In the genomic region with DNA sequence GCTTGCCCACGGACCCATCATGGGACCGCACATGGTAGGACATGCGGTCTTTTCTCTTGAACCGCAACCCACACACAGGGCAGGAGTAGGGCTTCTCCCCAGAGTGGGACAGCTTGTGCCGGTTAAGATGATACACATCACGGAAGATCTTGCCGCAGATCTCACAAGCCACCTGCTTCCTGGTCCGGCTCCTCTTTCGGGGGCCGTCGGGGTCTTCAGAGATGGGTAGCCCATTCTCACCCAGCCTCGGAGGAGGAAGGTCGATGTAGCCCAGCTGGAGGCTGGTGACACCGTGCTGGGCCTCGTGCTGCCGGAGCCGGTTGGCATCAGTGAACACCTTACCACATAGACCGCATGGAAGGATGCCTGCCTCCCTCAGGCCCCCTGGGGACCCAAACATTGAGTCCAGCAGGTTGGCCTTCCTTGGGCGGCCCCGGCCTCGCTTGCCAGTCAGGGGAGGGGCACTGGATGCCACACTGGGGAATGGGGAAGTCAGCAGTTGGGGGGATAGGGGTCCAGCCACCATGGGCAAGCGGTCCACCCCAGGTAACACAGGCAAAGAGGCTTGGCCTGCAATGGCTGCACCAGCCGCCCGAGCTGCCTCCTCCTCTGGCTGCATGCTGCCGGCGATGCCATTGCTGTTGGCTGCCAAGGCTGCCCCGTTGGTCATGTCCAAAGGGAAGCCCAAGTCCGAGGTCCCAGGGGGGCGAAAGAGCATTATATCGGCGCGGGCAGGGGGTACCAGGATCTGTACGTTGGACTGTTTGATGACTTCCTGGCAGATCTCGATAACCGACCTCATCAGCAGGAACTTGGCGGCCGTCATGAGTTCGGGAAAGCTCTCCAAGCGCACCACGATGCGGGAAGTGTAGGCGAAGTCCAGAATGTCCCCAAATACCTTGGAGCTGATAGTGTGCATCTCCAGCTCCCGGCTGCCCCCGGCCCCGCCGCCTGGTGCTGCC, we compare ENCODE assay signal across 1 cellular context.
TF ChIP-seq lines count a peak whose summit lies in the region.

No MANE protein-coding gene starts in this region.

TF ChIP-seq in HepG2, 621 proteins besides CTCF, POLR2A, EP300 and RAD21 (continued from another document and continues in another):
- TF ChIP-seq, protein P1, sequence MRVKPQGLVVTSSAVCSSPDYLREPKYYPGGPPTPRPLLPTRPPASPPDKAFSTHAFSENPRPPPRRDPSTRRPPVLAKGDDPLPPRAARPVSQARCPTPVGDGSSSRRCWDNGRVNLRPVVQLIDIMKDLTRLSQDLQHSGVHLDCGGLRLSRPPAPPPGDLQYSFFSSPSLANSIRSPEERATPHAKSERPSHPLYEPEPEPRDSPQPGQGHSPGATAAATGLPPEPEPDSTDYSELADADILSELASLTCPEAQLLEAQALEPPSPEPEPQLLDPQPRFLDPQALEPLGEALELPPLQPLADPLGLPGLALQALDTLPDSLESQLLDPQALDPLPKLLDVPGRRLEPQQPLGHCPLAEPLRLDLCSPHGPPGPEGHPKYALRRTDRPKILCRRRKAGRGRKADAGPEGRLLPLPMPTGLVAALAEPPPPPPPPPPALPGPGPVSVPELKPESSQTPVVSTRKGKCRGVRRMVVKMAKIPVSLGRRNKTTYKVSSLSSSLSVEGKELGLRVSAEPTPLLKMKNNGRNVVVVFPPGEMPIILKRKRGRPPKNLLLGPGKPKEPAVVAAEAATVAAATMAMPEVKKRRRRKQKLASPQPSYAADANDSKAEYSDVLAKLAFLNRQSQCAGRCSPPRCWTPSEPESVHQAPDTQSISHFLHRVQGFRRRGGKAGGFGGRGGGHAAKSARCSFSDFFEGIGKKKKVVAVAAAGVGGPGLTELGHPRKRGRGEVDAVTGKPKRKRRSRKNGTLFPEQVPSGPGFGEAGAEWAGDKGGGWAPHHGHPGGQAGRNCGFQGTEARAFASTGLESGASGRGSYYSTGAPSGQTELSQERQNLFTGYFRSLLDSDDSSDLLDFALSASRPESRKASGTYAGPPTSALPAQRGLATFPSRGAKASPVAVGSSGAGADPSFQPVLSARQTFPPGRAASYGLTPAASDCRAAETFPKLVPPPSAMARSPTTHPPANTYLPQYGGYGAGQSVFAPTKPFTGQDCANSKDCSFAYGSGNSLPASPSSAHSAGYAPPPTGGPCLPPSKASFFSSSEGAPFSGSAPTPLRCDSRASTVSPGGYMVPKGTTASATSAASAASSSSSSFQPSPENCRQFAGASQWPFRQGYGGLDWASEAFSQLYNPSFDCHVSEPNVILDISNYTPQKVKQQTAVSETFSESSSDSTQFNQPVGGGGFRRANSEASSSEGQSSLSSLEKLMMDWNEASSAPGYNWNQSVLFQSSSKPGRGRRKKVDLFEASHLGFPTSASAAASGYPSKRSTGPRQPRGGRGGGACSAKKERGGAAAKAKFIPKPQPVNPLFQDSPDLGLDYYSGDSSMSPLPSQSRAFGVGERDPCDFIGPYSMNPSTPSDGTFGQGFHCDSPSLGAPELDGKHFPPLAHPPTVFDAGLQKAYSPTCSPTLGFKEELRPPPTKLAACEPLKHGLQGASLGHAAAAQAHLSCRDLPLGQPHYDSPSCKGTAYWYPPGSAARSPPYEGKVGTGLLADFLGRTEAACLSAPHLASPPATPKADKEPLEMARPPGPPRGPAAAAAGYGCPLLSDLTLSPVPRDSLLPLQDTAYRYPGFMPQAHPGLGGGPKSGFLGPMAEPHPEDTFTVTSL (CRISPR knock-in tag; IDR thresholded peaks at IDR 0.05; ENCODE audit: borderline replicate concordance), result no peak
- no peak for TF ChIP-seq PAWR (CRISPR knock-in tag; IDR thresholded peaks at IDR 0.05; ENCODE audit: borderline replicate concordance)
- TF ChIP-seq HNF4G (IDR thresholded peaks at IDR 0.05; ENCODE audit: borderline replicate concordance, low read depth, low read length), result no peak
- no peak for TF ChIP-seq HNF4G (CRISPR knock-in tag; IDR thresholded peaks at IDR 0.05; ENCODE audit: borderline replicate concordance, low read depth)
- TF ChIP-seq ZFP62 (CRISPR knock-in tag; IDR thresholded peaks at IDR 0.05), result no peak
- TF ChIP-seq, protein P2, sequence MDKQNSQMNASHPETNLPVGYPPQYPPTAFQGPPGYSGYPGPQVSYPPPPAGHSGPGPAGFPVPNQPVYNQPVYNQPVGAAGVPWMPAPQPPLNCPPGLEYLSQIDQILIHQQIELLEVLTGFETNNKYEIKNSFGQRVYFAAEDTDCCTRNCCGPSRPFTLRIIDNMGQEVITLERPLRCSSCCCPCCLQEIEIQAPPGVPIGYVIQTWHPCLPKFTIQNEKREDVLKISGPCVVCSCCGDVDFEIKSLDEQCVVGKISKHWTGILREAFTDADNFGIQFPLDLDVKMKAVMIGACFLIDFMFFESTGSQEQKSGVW (CRISPR knock-in tag; IDR thresholded peaks at IDR 0.05; ENCODE audit: borderline replicate concordance), result no peak
- no peak for TF ChIP-seq PAF1 (CRISPR knock-in tag; IDR thresholded peaks at IDR 0.05)
- TF ChIP-seq ZC3H13 (CRISPR knock-in tag; IDR thresholded peaks at IDR 0.05), result peak; percentile 96
- TF ChIP-seq, protein P3, sequence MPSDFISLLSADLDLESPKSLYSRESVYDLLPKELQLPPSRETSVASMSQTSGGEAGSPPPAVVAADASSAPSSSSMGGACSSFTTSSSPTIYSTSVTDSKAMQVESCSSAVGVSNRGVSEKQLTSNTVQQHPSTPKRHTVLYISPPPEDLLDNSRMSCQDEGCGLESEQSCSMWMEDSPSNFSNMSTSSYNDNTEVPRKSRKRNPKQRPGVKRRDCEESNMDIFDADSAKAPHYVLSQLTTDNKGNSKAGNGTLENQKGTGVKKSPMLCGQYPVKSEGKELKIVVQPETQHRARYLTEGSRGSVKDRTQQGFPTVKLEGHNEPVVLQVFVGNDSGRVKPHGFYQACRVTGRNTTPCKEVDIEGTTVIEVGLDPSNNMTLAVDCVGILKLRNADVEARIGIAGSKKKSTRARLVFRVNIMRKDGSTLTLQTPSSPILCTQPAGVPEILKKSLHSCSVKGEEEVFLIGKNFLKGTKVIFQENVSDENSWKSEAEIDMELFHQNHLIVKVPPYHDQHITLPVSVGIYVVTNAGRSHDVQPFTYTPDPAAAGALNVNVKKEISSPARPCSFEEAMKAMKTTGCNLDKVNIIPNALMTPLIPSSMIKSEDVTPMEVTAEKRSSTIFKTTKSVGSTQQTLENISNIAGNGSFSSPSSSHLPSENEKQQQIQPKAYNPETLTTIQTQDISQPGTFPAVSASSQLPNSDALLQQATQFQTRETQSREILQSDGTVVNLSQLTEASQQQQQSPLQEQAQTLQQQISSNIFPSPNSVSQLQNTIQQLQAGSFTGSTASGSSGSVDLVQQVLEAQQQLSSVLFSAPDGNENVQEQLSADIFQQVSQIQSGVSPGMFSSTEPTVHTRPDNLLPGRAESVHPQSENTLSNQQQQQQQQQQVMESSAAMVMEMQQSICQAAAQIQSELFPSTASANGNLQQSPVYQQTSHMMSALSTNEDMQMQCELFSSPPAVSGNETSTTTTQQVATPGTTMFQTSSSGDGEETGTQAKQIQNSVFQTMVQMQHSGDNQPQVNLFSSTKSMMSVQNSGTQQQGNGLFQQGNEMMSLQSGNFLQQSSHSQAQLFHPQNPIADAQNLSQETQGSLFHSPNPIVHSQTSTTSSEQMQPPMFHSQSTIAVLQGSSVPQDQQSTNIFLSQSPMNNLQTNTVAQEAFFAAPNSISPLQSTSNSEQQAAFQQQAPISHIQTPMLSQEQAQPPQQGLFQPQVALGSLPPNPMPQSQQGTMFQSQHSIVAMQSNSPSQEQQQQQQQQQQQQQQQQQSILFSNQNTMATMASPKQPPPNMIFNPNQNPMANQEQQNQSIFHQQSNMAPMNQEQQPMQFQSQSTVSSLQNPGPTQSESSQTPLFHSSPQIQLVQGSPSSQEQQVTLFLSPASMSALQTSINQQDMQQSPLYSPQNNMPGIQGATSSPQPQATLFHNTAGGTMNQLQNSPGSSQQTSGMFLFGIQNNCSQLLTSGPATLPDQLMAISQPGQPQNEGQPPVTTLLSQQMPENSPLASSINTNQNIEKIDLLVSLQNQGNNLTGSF (CRISPR knock-in tag; IDR thresholded peaks at IDR 0.05), result peak; percentile 33; the same call in 1 of the 2 replicates
- TF ChIP-seq, protein P4, sequence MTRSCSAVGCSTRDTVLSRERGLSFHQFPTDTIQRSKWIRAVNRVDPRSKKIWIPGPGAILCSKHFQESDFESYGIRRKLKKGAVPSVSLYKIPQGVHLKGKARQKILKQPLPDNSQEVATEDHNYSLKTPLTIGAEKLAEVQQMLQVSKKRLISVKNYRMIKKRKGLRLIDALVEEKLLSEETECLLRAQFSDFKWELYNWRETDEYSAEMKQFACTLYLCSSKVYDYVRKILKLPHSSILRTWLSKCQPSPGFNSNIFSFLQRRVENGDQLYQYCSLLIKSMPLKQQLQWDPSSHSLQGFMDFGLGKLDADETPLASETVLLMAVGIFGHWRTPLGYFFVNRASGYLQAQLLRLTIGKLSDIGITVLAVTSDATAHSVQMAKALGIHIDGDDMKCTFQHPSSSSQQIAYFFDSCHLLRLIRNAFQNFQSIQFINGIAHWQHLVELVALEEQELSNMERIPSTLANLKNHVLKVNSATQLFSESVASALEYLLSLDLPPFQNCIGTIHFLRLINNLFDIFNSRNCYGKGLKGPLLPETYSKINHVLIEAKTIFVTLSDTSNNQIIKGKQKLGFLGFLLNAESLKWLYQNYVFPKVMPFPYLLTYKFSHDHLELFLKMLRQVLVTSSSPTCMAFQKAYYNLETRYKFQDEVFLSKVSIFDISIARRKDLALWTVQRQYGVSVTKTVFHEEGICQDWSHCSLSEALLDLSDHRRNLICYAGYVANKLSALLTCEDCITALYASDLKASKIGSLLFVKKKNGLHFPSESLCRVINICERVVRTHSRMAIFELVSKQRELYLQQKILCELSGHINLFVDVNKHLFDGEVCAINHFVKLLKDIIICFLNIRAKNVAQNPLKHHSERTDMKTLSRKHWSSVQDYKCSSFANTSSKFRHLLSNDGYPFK (CRISPR knock-in tag; IDR thresholded peaks at IDR 0.05; ENCODE audit: borderline replicate concordance), result peak; percentile 26; the same call in 1 of the 2 replicates
- TF ChIP-seq ZBTB38 (CRISPR knock-in tag; IDR thresholded peaks at IDR 0.05), result peak; percentile 95
- peak; percentile 11; the same call in 1 of the 2 replicates for TF ChIP-seq KDM5B (CRISPR knock-in tag; IDR thresholded peaks at IDR 0.05; ENCODE audit: borderline replicate concordance)
- TF ChIP-seq AGO1 (IDR thresholded peaks at IDR 0.05; ENCODE audit: low read depth, low read length, poor library complexity, severe bottlenecking), result peak; percentile 6
- no peak for TF ChIP-seq NR3C1 (CRISPR knock-in tag; IDR thresholded peaks at IDR 0.05)
- 0 out of 2 replicates have a peak, but pooled peaks have one; percentile 8 for TF ChIP-seq ZNF589 (CRISPR knock-in tag; conservative IDR thresholded peaks at IDR 0.05)
- no peak for TF ChIP-seq NR2F1 (CRISPR knock-in tag; IDR thresholded peaks at IDR 0.05)
- TF ChIP-seq MYC (CRISPR knock-in tag; IDR thresholded peaks at IDR 0.05; ENCODE audit: borderline replicate concordance), result peak; percentile 30; the same call in 1 of the 2 replicates
- TF ChIP-seq TAF15 (IDR thresholded peaks at IDR 0.05; ENCODE audit: low read depth, low read length, poor library complexity, severe bottlenecking), result peak; percentile 12
- no peak for TF ChIP-seq ZNF75D (CRISPR knock-in tag; IDR thresholded peaks at IDR 0.05; ENCODE audit: borderline replicate concordance)
- no peak for TF ChIP-seq SIX1 (CRISPR knock-in tag; IDR thresholded peaks at IDR 0.05; ENCODE audit: borderline replicate concordance)
- no peak for TF ChIP-seq ZNF761 (CRISPR knock-in tag; conservative IDR thresholded peaks at IDR 0.05)
- TF ChIP-seq, protein P5, sequence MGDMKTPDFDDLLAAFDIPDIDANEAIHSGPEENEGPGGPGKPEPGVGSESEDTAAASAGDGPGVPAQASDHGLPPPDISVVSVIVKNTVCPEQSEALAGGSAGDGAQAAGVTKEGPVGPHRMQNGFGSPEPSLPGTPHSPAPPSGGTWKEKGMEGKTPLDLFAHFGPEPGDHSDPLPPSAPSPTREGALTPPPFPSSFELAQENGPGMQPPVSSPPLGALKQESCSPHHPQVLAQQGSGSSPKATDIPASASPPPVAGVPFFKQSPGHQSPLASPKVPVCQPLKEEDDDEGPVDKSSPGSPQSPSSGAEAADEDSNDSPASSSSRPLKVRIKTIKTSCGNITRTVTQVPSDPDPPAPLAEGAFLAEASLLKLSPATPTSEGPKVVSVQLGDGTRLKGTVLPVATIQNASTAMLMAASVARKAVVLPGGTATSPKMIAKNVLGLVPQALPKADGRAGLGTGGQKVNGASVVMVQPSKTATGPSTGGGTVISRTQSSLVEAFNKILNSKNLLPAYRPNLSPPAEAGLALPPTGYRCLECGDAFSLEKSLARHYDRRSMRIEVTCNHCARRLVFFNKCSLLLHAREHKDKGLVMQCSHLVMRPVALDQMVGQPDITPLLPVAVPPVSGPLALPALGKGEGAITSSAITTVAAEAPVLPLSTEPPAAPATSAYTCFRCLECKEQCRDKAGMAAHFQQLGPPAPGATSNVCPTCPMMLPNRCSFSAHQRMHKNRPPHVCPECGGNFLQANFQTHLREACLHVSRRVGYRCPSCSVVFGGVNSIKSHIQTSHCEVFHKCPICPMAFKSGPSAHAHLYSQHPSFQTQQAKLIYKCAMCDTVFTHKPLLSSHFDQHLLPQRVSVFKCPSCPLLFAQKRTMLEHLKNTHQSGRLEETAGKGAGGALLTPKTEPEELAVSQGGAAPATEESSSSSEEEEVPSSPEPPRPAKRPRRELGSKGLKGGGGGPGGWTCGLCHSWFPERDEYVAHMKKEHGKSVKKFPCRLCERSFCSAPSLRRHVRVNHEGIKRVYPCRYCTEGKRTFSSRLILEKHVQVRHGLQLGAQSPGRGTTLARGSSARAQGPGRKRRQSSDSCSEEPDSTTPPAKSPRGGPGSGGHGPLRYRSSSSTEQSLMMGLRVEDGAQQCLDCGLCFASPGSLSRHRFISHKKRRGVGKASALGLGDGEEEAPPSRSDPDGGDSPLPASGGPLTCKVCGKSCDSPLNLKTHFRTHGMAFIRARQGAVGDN (CRISPR knock-in tag; IDR thresholded peaks at IDR 0.05), result peak; percentile 38; the same call in 1 of the 2 replicates
- no peak for TF ChIP-seq CHD2 (IDR thresholded peaks at IDR 0.05; ENCODE audit: low read depth, low read length)
- peak; percentile 67; the same call in 1 of the 2 replicates for TF ChIP-seq AKAP8 (CRISPR knock-in tag; IDR thresholded peaks at IDR 0.05)
- TF ChIP-seq POLR2G (IDR thresholded peaks at IDR 0.05; ENCODE audit: low read depth, low read length), result 0 out of 2 replicates have a peak, but pooled peaks have one; percentile 7
- peak; percentile 48; the same call in 1 of the 2 replicates for TF ChIP-seq RBFOX2 (IDR thresholded peaks at IDR 0.05; ENCODE audit: low read depth, low read length)
- TF ChIP-seq, protein P6, sequence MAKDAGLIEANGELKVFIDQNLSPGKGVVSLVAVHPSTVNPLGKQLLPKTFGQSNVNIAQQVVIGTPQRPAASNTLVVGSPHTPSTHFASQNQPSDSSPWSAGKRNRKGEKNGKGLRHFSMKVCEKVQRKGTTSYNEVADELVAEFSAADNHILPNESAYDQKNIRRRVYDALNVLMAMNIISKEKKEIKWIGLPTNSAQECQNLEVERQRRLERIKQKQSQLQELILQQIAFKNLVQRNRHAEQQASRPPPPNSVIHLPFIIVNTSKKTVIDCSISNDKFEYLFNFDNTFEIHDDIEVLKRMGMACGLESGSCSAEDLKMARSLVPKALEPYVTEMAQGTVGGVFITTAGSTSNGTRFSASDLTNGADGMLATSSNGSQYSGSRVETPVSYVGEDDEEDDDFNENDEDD (CRISPR knock-in tag; IDR thresholded peaks at IDR 0.05; ENCODE audit: borderline replicate concordance), result no peak
- TF ChIP-seq, protein P7, sequence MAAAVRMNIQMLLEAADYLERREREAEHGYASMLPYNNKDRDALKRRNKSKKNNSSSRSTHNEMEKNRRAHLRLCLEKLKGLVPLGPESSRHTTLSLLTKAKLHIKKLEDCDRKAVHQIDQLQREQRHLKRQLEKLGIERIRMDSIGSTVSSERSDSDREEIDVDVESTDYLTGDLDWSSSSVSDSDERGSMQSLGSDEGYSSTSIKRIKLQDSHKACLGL (CRISPR knock-in tag; IDR thresholded peaks at IDR 0.05), result no peak
- TF ChIP-seq ZNF546 (CRISPR knock-in tag; conservative IDR thresholded peaks at IDR 0.05), result no peak
- no peak for TF ChIP-seq NCOA1 (CRISPR knock-in tag; IDR thresholded peaks at IDR 0.05)
